Comparison of ENCODE assay signal across 1 cellular context in the genomic region with DNA sequence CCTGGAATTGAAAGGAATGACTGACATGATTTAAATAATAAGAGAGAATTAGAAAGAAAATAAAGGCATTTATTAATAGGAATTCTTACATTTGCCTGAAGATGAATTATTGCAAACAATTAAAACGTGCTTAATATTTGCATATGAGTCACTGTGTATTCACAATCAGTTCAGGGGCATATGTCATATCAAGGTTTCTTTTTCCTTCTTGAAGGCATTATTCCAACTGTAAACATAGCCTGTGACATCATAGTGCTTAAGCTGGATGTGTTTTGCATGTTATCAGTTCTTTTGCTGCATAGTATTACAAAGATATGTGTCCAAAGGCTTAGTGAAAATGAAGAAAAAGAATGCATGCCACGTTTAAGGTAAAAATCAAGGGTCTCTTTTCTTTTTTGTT.
TF ChIP-seq lines count a peak whose summit lies in the region.

No MANE protein-coding gene starts in this region.

TF ChIP-seq in HEK293, 187 proteins besides CTCF, POLR2A, EP300 and RAD21 (continued from another document):
- TF ChIP-seq, protein P1, sequence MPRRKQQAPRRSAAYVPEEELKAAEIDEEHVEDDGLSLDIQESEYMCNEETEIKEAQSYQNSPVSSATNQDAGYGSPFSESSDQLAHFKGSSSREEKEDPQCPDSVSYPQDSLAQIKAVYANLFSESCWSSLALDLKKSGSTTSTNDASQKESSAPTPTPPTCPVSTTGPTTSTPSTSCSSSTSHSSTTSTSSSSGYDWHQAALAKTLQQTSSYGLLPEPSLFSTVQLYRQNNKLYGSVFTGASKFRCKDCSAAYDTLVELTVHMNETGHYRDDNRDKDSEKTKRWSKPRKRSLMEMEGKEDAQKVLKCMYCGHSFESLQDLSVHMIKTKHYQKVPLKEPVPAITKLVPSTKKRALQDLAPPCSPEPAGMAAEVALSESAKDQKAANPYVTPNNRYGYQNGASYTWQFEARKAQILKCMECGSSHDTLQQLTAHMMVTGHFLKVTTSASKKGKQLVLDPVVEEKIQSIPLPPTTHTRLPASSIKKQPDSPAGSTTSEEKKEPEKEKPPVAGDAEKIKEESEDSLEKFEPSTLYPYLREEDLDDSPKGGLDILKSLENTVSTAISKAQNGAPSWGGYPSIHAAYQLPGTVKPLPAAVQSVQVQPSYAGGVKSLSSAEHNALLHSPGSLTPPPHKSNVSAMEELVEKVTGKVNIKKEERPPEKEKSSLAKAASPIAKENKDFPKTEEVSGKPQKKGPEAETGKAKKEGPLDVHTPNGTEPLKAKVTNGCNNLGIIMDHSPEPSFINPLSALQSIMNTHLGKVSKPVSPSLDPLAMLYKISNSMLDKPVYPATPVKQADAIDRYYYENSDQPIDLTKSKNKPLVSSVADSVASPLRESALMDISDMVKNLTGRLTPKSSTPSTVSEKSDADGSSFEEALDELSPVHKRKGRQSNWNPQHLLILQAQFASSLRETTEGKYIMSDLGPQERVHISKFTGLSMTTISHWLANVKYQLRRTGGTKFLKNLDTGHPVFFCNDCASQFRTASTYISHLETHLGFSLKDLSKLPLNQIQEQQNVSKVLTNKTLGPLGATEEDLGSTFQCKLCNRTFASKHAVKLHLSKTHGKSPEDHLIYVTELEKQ (tag by site-specific recombination; IDR thresholded peaks at IDR 0.05; ENCODE audit: borderline replicate concordance), result no peak
- TF ChIP-seq ZNF629 (tag by site-specific recombination; IDR thresholded peaks at IDR 0.05) (peak; percentile 86), SCRT1 (tag by site-specific recombination; IDR thresholded peaks at IDR 0.05; ENCODE audit: borderline replicate concordance) (no peak), ZNF114 (tag by site-specific recombination; IDR thresholded peaks at IDR 0.05) (no peak), ZNF596 (tag by site-specific recombination; IDR thresholded peaks at IDR 0.05) (no peak), ZNF175 (tag by site-specific recombination; IDR thresholded peaks at IDR 0.05) (no peak), ZNF362 (tag by site-specific recombination; IDR thresholded peaks at IDR 0.05) (0 out of 2 replicates have a peak, but pooled peaks have one; percentile 55)
- TF ChIP-seq, protein P2, sequence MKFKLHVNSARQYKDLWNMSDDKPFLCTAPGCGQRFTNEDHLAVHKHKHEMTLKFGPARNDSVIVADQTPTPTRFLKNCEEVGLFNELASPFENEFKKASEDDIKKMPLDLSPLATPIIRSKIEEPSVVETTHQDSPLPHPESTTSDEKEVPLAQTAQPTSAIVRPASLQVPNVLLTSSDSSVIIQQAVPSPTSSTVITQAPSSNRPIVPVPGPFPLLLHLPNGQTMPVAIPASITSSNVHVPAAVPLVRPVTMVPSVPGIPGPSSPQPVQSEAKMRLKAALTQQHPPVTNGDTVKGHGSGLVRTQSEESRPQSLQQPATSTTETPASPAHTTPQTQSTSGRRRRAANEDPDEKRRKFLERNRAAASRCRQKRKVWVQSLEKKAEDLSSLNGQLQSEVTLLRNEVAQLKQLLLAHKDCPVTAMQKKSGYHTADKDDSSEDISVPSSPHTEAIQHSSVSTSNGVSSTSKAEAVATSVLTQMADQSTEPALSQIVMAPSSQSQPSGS (tag by site-specific recombination; IDR thresholded peaks at IDR 0.05; ENCODE audit: low read depth), result peak; percentile 37; the same call in 1 of the 2 replicates
TF ChIP-seq in HEK293: peak in this region for 7.
